ENCODE assay signal across 1 cellular context in the genomic region with DNA sequence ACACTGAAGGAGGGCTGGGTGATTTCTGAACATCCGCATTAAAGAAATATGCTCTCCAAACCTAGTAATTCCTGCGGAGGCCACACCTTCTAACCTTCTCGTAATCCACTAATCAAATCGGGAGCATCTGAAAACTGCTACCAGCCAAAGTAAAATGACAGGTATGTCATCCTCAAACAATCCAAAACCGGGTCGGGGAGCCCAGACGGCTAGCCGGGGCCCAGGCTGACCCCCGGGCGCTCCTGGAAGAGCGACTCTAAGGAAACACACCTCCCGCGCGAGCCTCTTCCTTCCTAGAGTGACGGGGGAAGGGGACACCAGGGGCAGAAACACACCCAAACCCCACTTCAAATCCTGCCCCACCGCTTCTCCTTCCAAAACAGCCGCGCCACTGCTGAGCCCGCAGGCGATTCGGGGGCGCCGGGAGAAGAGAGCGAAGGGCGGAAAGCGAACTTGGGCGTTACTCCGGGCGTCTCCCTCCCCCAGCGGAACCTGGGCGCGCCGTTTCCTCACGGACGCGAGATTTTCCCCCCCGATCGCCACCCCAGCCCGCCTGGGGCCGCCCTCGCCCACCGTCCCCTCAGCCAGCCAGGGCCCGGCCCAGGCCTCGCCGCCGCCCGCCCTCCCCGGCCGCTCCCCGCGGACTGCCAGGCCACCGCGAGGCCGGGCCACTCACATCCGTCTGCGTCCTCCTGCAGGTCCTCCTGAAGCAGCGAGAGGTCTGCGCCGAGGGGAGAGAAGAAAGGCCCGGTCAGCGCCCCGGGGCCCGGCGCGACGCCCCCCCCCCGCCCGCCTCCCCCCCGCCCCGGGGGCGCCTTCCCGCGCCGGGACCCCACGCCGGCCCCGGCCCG.
A peak's percentile ranks its signal among the peaks of the same experiment; 100 is the strongest.
TF ChIP-seq lines count a peak whose summit lies in the region.

No MANE protein-coding gene starts in this region.

TF ChIP-seq in K562, 482 proteins besides CTCF, POLR2A, EP300 and RAD21 (continued from another document and continues in another):
- TF ChIP-seq, protein P1, sequence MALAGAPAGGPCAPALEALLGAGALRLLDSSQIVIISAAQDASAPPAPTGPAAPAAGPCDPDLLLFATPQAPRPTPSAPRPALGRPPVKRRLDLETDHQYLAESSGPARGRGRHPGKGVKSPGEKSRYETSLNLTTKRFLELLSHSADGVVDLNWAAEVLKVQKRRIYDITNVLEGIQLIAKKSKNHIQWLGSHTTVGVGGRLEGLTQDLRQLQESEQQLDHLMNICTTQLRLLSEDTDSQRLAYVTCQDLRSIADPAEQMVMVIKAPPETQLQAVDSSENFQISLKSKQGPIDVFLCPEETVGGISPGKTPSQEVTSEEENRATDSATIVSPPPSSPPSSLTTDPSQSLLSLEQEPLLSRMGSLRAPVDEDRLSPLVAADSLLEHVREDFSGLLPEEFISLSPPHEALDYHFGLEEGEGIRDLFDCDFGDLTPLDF (CRISPR knock-in tag; IDR thresholded peaks at IDR 0.05), result 0 out of 2 replicates have a peak, but pooled peaks have one; percentile 35
- TF ChIP-seq, protein P2, sequence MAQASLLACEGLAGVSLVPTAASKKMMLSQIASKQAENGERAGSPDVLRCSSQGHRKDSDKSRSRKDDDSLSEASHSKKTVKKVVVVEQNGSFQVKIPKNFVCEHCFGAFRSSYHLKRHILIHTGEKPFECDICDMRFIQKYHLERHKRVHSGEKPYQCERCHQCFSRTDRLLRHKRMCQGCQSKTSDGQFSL (CRISPR knock-in tag; IDR thresholded peaks at IDR 0.05), result peak; percentile 93
- TF ChIP-seq, protein P2 (tag; IDR thresholded peaks at IDR 0.05), result peak in 1 of 2 experiments; percentile 83; a peak in 2 of 4 replicates
- TF ChIP-seq KLF1 (tag; IDR thresholded peaks at IDR 0.05) (peak; percentile 51; the same call in 1 of the 2 replicates), TEAD1 (CRISPR knock-in tag; IDR thresholded peaks at IDR 0.05) (peak in 1 of 2 experiments; percentile 66; a peak in 1 of 4 replicates), FOXM1 (IDR thresholded peaks at IDR 0.05; ENCODE audit: low read depth) (no peak), FOXM1 (CRISPR knock-in tag; IDR thresholded peaks at IDR 0.05; ENCODE audit: low read depth) (no peak), PCBP1 (IDR thresholded peaks at IDR 0.05; ENCODE audit: low read depth, low read length, poor library complexity, severe bottlenecking) (no peak), NR2C1 (IDR thresholded peaks at IDR 0.05) (no peak), NR2C1 (tag; IDR thresholded peaks at IDR 0.05) (no peak), HOXB6 (CRISPR knock-in tag; IDR thresholded peaks at IDR 0.05; ENCODE audit: borderline replicate concordance) (no peak), NFE2L1 (tag; IDR thresholded peaks at IDR 0.05; ENCODE audit: borderline replicate concordance, low read depth) (no peak), ZNF668 (CRISPR knock-in tag; IDR thresholded peaks at IDR 0.05) (no peak), EZH2 (IDR thresholded peaks at IDR 0.05; ENCODE audit: borderline replicate concordance, low read depth, low read length) (no peak), CBFB (CRISPR knock-in tag; IDR thresholded peaks at IDR 0.05) (no peak), MAZ (CRISPR knock-in tag; conservative IDR thresholded peaks at IDR 0.05 in 1 of 2, IDR thresholded peaks at IDR 0.05 in 1 of 2) (peak; percentile 47 to 78; a peak in 2 of 4 replicates), ZSCAN29 (IDR thresholded peaks at IDR 0.05) (no peak), GABPA (tag; conservative IDR thresholded peaks at IDR 0.05; ENCODE audit: low read depth) (peak; percentile 65)
- TF ChIP-seq, protein P3, sequence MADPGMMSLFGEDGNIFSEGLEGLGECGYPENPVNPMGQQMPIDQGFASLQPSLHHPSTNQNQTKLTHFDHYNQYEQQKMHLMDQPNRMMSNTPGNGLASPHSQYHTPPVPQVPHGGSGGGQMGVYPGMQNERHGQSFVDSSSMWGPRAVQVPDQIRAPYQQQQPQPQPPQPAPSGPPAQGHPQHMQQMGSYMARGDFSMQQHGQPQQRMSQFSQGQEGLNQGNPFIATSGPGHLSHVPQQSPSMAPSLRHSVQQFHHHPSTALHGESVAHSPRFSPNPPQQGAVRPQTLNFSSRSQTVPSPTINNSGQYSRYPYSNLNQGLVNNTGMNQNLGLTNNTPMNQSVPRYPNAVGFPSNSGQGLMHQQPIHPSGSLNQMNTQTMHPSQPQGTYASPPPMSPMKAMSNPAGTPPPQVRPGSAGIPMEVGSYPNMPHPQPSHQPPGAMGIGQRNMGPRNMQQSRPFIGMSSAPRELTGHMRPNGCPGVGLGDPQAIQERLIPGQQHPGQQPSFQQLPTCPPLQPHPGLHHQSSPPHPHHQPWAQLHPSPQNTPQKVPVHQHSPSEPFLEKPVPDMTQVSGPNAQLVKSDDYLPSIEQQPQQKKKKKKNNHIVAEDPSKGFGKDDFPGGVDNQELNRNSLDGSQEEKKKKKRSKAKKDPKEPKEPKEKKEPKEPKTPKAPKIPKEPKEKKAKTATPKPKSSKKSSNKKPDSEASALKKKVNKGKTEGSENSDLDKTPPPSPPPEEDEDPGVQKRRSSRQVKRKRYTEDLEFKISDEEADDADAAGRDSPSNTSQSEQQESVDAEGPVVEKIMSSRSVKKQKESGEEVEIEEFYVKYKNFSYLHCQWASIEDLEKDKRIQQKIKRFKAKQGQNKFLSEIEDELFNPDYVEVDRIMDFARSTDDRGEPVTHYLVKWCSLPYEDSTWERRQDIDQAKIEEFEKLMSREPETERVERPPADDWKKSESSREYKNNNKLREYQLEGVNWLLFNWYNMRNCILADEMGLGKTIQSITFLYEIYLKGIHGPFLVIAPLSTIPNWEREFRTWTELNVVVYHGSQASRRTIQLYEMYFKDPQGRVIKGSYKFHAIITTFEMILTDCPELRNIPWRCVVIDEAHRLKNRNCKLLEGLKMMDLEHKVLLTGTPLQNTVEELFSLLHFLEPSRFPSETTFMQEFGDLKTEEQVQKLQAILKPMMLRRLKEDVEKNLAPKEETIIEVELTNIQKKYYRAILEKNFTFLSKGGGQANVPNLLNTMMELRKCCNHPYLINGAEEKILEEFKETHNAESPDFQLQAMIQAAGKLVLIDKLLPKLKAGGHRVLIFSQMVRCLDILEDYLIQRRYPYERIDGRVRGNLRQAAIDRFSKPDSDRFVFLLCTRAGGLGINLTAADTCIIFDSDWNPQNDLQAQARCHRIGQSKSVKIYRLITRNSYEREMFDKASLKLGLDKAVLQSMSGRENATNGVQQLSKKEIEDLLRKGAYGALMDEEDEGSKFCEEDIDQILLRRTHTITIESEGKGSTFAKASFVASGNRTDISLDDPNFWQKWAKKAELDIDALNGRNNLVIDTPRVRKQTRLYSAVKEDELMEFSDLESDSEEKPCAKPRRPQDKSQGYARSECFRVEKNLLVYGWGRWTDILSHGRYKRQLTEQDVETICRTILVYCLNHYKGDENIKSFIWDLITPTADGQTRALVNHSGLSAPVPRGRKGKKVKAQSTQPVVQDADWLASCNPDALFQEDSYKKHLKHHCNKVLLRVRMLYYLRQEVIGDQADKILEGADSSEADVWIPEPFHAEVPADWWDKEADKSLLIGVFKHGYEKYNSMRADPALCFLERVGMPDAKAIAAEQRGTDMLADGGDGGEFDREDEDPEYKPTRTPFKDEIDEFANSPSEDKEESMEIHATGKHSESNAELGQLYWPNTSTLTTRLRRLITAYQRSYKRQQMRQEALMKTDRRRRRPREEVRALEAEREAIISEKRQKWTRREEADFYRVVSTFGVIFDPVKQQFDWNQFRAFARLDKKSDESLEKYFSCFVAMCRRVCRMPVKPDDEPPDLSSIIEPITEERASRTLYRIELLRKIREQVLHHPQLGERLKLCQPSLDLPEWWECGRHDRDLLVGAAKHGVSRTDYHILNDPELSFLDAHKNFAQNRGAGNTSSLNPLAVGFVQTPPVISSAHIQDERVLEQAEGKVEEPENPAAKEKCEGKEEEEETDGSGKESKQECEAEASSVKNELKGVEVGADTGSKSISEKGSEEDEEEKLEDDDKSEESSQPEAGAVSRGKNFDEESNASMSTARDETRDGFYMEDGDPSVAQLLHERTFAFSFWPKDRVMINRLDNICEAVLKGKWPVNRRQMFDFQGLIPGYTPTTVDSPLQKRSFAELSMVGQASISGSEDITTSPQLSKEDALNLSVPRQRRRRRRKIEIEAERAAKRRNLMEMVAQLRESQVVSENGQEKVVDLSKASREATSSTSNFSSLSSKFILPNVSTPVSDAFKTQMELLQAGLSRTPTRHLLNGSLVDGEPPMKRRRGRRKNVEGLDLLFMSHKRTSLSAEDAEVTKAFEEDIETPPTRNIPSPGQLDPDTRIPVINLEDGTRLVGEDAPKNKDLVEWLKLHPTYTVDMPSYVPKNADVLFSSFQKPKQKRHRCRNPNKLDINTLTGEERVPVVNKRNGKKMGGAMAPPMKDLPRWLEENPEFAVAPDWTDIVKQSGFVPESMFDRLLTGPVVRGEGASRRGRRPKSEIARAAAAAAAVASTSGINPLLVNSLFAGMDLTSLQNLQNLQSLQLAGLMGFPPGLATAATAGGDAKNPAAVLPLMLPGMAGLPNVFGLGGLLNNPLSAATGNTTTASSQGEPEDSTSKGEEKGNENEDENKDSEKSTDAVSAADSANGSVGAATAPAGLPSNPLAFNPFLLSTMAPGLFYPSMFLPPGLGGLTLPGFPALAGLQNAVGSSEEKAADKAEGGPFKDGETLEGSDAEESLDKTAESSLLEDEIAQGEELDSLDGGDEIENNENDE (IDR thresholded peaks at IDR 0.05; ENCODE audit: low read depth, low read length), result no peak
- TF ChIP-seq, protein P4, sequence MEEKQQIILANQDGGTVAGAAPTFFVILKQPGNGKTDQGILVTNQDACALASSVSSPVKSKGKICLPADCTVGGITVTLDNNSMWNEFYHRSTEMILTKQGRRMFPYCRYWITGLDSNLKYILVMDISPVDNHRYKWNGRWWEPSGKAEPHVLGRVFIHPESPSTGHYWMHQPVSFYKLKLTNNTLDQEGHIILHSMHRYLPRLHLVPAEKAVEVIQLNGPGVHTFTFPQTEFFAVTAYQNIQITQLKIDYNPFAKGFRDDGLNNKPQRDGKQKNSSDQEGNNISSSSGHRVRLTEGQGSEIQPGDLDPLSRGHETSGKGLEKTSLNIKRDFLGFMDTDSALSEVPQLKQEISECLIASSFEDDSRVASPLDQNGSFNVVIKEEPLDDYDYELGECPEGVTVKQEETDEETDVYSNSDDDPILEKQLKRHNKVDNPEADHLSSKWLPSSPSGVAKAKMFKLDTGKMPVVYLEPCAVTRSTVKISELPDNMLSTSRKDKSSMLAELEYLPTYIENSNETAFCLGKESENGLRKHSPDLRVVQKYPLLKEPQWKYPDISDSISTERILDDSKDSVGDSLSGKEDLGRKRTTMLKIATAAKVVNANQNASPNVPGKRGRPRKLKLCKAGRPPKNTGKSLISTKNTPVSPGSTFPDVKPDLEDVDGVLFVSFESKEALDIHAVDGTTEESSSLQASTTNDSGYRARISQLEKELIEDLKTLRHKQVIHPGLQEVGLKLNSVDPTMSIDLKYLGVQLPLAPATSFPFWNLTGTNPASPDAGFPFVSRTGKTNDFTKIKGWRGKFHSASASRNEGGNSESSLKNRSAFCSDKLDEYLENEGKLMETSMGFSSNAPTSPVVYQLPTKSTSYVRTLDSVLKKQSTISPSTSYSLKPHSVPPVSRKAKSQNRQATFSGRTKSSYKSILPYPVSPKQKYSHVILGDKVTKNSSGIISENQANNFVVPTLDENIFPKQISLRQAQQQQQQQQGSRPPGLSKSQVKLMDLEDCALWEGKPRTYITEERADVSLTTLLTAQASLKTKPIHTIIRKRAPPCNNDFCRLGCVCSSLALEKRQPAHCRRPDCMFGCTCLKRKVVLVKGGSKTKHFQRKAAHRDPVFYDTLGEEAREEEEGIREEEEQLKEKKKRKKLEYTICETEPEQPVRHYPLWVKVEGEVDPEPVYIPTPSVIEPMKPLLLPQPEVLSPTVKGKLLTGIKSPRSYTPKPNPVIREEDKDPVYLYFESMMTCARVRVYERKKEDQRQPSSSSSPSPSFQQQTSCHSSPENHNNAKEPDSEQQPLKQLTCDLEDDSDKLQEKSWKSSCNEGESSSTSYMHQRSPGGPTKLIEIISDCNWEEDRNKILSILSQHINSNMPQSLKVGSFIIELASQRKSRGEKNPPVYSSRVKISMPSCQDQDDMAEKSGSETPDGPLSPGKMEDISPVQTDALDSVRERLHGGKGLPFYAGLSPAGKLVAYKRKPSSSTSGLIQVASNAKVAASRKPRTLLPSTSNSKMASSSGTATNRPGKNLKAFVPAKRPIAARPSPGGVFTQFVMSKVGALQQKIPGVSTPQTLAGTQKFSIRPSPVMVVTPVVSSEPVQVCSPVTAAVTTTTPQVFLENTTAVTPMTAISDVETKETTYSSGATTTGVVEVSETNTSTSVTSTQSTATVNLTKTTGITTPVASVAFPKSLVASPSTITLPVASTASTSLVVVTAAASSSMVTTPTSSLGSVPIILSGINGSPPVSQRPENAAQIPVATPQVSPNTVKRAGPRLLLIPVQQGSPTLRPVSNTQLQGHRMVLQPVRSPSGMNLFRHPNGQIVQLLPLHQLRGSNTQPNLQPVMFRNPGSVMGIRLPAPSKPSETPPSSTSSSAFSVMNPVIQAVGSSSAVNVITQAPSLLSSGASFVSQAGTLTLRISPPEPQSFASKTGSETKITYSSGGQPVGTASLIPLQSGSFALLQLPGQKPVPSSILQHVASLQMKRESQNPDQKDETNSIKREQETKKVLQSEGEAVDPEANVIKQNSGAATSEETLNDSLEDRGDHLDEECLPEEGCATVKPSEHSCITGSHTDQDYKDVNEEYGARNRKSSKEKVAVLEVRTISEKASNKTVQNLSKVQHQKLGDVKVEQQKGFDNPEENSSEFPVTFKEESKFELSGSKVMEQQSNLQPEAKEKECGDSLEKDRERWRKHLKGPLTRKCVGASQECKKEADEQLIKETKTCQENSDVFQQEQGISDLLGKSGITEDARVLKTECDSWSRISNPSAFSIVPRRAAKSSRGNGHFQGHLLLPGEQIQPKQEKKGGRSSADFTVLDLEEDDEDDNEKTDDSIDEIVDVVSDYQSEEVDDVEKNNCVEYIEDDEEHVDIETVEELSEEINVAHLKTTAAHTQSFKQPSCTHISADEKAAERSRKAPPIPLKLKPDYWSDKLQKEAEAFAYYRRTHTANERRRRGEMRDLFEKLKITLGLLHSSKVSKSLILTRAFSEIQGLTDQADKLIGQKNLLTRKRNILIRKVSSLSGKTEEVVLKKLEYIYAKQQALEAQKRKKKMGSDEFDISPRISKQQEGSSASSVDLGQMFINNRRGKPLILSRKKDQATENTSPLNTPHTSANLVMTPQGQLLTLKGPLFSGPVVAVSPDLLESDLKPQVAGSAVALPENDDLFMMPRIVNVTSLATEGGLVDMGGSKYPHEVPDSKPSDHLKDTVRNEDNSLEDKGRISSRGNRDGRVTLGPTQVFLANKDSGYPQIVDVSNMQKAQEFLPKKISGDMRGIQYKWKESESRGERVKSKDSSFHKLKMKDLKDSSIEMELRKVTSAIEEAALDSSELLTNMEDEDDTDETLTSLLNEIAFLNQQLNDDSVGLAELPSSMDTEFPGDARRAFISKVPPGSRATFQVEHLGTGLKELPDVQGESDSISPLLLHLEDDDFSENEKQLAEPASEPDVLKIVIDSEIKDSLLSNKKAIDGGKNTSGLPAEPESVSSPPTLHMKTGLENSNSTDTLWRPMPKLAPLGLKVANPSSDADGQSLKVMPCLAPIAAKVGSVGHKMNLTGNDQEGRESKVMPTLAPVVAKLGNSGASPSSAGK (IDR thresholded peaks at IDR 0.05), result no peak
- TF ChIP-seq, protein P5, sequence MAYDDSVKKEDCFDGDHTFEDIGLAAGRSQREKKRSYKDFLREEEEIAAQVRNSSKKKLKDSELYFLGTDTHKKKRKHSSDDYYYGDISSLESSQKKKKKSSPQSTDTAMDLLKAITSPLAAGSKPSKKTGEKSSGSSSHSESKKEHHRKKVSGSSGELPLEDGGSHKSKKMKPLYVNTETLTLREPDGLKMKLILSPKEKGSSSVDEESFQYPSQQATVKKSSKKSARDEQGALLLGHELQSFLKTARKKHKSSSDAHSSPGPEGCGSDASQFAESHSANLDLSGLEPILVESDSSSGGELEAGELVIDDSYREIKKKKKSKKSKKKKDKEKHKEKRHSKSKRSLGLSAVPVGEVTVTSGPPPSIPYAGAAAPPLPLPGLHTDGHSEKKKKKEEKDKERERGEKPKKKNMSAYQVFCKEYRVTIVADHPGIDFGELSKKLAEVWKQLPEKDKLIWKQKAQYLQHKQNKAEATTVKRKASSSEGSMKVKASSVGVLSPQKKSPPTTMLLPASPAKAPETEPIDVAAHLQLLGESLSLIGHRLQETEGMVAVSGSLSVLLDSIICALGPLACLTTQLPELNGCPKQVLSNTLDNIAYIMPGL (CRISPR knock-in tag; IDR thresholded peaks at IDR 0.05), result no peak; the same call in 1 of the 2 replicates
